1 cellular context compared by ENCODE assay signal in genomic region chr5:136028782-136029742, GRCh38.
TF ChIP-seq lines count a peak whose summit lies in the region.

Gene TGFBI, plus strand, starts transcription at chr5:136028988. Its CDS starts 68 bp downstream, at chr5:136029056.

TF ChIP-seq in WTC11, 78 proteins besides CTCF, POLR2A, EP300 and RAD21 (continued from another document and continues in another):
- no peak for TF ChIP-seq ZSCAN18 (CRISPR knock-in tag; IDR thresholded peaks at IDR 0.05)
- TF ChIP-seq FOXP4 (CRISPR knock-in tag; IDR thresholded peaks at IDR 0.05): peak; percentile 66
- 0 out of 2 replicates have a peak, but pooled peaks have one; percentile 70 for TF ChIP-seq PREB (CRISPR knock-in tag; IDR thresholded peaks at IDR 0.05; ENCODE audit: borderline replicate concordance)
- TF ChIP-seq SP1 (CRISPR knock-in tag; conservative IDR thresholded peaks at IDR 0.05): peak; percentile 62; the same call in 1 of the 2 replicates
- TF ChIP-seq FOXK1 (CRISPR knock-in tag; IDR thresholded peaks at IDR 0.05): peak; percentile 61; the same call in 1 of the 2 replicates
- no peak for TF ChIP-seq ZBTB43 (CRISPR knock-in tag; IDR thresholded peaks at IDR 0.05)
- TF ChIP-seq AR (CRISPR knock-in tag; IDR thresholded peaks at IDR 0.05): no peak
- peak; percentile 56; the same call in 1 of the 2 replicates for TF ChIP-seq MYBL2 (CRISPR knock-in tag; IDR thresholded peaks at IDR 0.05)
- TF ChIP-seq ARID4B (CRISPR knock-in tag; IDR thresholded peaks at IDR 0.05; ENCODE audit: borderline replicate concordance): no peak
- no peak for TF ChIP-seq HMGA2 (CRISPR knock-in tag; IDR thresholded peaks at IDR 0.05)
- TF ChIP-seq ELF4 (CRISPR knock-in tag; IDR thresholded peaks at IDR 0.05; ENCODE audit: low read depth): peak; percentile 29; the same call in 1 of the 2 replicates
- no peak for TF ChIP-seq OVOL2 (CRISPR knock-in tag; IDR thresholded peaks at IDR 0.05; ENCODE audit: borderline replicate concordance)
- TF ChIP-seq NFATC4 (CRISPR knock-in tag; IDR thresholded peaks at IDR 0.05): no peak
- no peak for TF ChIP-seq IRF2 (CRISPR knock-in tag; IDR thresholded peaks at IDR 0.05; ENCODE audit: borderline replicate concordance, low read depth)
- no peak for TF ChIP-seq ZMAT4 (CRISPR knock-in tag; IDR thresholded peaks at IDR 0.05)
- no peak for TF ChIP-seq NR3C1 (CRISPR knock-in tag; conservative IDR thresholded peaks at IDR 0.05; ENCODE audit: low read depth)
- no peak for TF ChIP-seq STAT6 (CRISPR knock-in tag; conservative IDR thresholded peaks at IDR 0.05; ENCODE audit: low read depth)
- TF ChIP-seq SMAD3 (CRISPR knock-in tag; IDR thresholded peaks at IDR 0.05; ENCODE audit: borderline replicate concordance): no peak
- TF ChIP-seq TP53 (CRISPR knock-in tag; IDR thresholded peaks at IDR 0.05): peak; percentile 62; the same call in 1 of the 2 replicates
- no peak for TF ChIP-seq USF1 (CRISPR knock-in tag; IDR thresholded peaks at IDR 0.05)
- no peak for TF ChIP-seq CDX4 (CRISPR knock-in tag; IDR thresholded peaks at IDR 0.05; ENCODE audit: borderline replicate concordance)
- no peak for TF ChIP-seq TCF7 (CRISPR knock-in tag; IDR thresholded peaks at IDR 0.05; ENCODE audit: low read depth)
- no peak for TF ChIP-seq GTF2I (CRISPR knock-in tag; conservative IDR thresholded peaks at IDR 0.05)
- no peak for TF ChIP-seq ATF1 (CRISPR knock-in tag; IDR thresholded peaks at IDR 0.05)
- 0 out of 2 replicates have a peak, but pooled peaks have one; percentile 27 for TF ChIP-seq E2F4 (CRISPR knock-in tag; IDR thresholded peaks at IDR 0.05; ENCODE audit: borderline replicate concordance, low read depth)
- no peak for TF ChIP-seq SOX15 (CRISPR knock-in tag; IDR thresholded peaks at IDR 0.05)
- peak; percentile 46 for TF ChIP-seq GABPB1 (CRISPR knock-in tag; IDR thresholded peaks at IDR 0.05)
- TF ChIP-seq MXD4 (CRISPR knock-in tag; IDR thresholded peaks at IDR 0.05; ENCODE audit: borderline replicate concordance): no peak
- TF ChIP-seq ZNF138 (CRISPR knock-in tag; conservative IDR thresholded peaks at IDR 0.05): no peak
- TF ChIP-seq IRF1 (CRISPR knock-in tag; IDR thresholded peaks at IDR 0.05): 0 out of 2 replicates have a peak, but pooled peaks have one; percentile 19
- TF ChIP-seq EMX1 (CRISPR knock-in tag; IDR thresholded peaks at IDR 0.05): no peak
- no peak for TF ChIP-seq ZNF416 (CRISPR knock-in tag; IDR thresholded peaks at IDR 0.05)
- TF ChIP-seq CREM (CRISPR knock-in tag; IDR thresholded peaks at IDR 0.05): no peak
- no peak for TF ChIP-seq NFYB (CRISPR knock-in tag; conservative IDR thresholded peaks at IDR 0.05; ENCODE audit: low read depth)
- TF ChIP-seq NFE2L1 (CRISPR knock-in tag; IDR thresholded peaks at IDR 0.05): peak; percentile 63; the same call in 1 of the 2 replicates
